ENCODE assay signal across 8 cellular contexts in genomic region chr17:65560628-65561371, GRCh38. TPM values are rescaled to one million over a fixed set of nuclear protein-coding genes. Genes with fewer than 3 reads are reported as not detected.
DNase-seq lines count a peak whose midpoint lies in the region; ATAC-seq and TF ChIP-seq lines count a peak whose summit lies in the region.

No MANE protein-coding gene starts in this region.

- no peak overlapping the region for H3K27ac Mint-ChIP-seq in WTC11

- H3K36me3 ChIP-seq in breast epithelium (no peaks in the 10 kb centered on the region), iPS-20b (ENCODE audit: insufficient read depth, low read depth, low read length) (peaks cover 21% of the 10 kb centered on the region), skeletal muscle satellite cell (ENCODE audit: insufficient read depth, low read length) (no peaks in the 10 kb centered on the region)

- TF ChIP-seq POLR2A in breast epithelium (IDR thresholded peaks at IDR 0.05), result no peak

- CTCF ChIA-PET in WTC11 (lab: Charles Lee), result no interaction called here

- in situ Hi-C loops in Caki2 (cut with HindIII; ENCODE audit: low pct_unique_long_range_greater_than_20kb, low sequenced_read_pairs), result no loop called here

- TF ChIP-seq CTCF in WTC11 (IDR thresholded peaks at IDR 0.05) (no peak), breast epithelium (IDR thresholded peaks at IDR 0.05) (no peak)

- H3K4me3 ChIP-seq in breast epithelium (peak overlapping the region in 1 of 3 donors; percentile 91), iPS-20b (ENCODE audit: low read length) (peak overlapping the region; percentile 92; the same call in 1 of the 2 replicates), skeletal muscle satellite cell (ENCODE audit: low read length) (peak overlapping the region; percentile 83)

- H3K27me3 Mint-ChIP-seq in WTC11 (ENCODE audit: low read depth), result peaks cover 18% of the 10 kb centered on the region

- intact Hi-C loops in breast epithelium (cut with DNase I; ENCODE audit: low total_unique reads), result no loop called here

- no peaks in the 10 kb centered on the region for H3K27me3 ChIP-seq in breast epithelium
- H3K27me3 ChIP-seq in iPS-20b (ENCODE audit: insufficient read depth, low read length), result peaks cover 23% of the 10 kb centered on the region; the same call in 1 of the 2 replicates
- H3K27me3 ChIP-seq in skeletal muscle satellite cell (ENCODE audit: control insufficient read depth, insufficient read depth, low read length), result no peaks in the 10 kb centered on the region

- DNase-seq in Caki2 (ENCODE audit: low read depth) (peak; percentile 50), HCEC 1CT (peak; percentile 77), NCI-H1694 (lab: John Stamatoyannopoulos, UW) (peak; percentile 40), WTC11 (ENCODE audit: low spot score) (peak; percentile 92), breast epithelium (ENCODE audit: low spot score in 2 of 2) (peak; percentile 83 to 88)

- H3K4me1 Mint-ChIP-seq in WTC11, result peaks cover 21% of the 10 kb centered on the region

- H3K4me1 ChIP-seq in breast epithelium (no peaks in the 10 kb centered on the region), iPS-20b (ENCODE audit: insufficient read depth, low read length) (peaks cover 29% of the 10 kb centered on the region), skeletal muscle satellite cell (ENCODE audit: control insufficient read depth, insufficient read depth, low read length) (peaks cover 9% of the 10 kb centered on the region)

- no peaks in the 10 kb centered on the region for H3K36me3 Mint-ChIP-seq in WTC11

- peak overlapping the region; percentile 50 for H3K4me3 Mint-ChIP-seq in WTC11

- H3K9ac ChIP-seq in iPS-20b (ENCODE audit: low read depth, low read length), result peak overlapping the region; percentile 69; the same call in 1 of the 2 replicates
- H3K9ac ChIP-seq in skeletal muscle satellite cell (ENCODE audit: low read depth, low read length), result peak overlapping the region; percentile 84

- H3K4me2 ChIP-seq in skeletal muscle satellite cell (ENCODE audit: low read length), result peak overlapping the region; percentile 98

- H3K9me3 ChIP-seq in breast epithelium (no peaks in the 10 kb centered on the region), iPS-20b (ENCODE audit: insufficient read depth, low read depth, low read length) (no peaks in the 10 kb centered on the region), skeletal muscle satellite cell (replicated peaks; ENCODE audit: low read length) (no peaks in the 10 kb centered on the region)

- POLR2A ChIA-PET in WTC11 (lab: Charles Lee), result interaction anchor here (0.6 kb wide), 1 partner anchor 11 kb away, joined by 7 read pairs; no protein-coding TSS in a partner anchor

- H3K27ac ChIP-seq in breast epithelium (peak overlapping the region; percentile 94 to 97), iPS-20b (ENCODE audit: low read length) (no peak overlapping the region)

- H3K9me3 Mint-ChIP-seq in WTC11, result no peaks in the 10 kb centered on the region

- peak; percentile 36 for ATAC-seq in WTC11
- ATAC-seq in GM18858 (IDR thresholded peaks at IDR 0.05; ENCODE audit: unreplicated experiment), result no peak

TF ChIP-seq in WTC11, 78 proteins besides CTCF, POLR2A, EP300 and RAD21:
- TF ChIP-seq TEAD4 (CRISPR knock-in tag; IDR thresholded peaks at IDR 0.05), result no peak
- 0 out of 2 replicates have a peak, but pooled peaks have one; percentile 7 for TF ChIP-seq GABPB1 (CRISPR knock-in tag; IDR thresholded peaks at IDR 0.05)
- no peak for TF ChIP-seq ATF2 (CRISPR knock-in tag; IDR thresholded peaks at IDR 0.05; ENCODE audit: borderline replicate concordance, low read depth)
- no peak for TF ChIP-seq JUN (CRISPR knock-in tag; IDR thresholded peaks at IDR 0.05)
- TF ChIP-seq STAT6 (CRISPR knock-in tag; conservative IDR thresholded peaks at IDR 0.05; ENCODE audit: low read depth), result no peak
- TF ChIP-seq ZNF423 (CRISPR knock-in tag; IDR thresholded peaks at IDR 0.05), result 0 out of 2 replicates have a peak, but pooled peaks have one; percentile 14

RNA-seq across cellular contexts. Expression of gene AXIN2, which starts 0.6 kb away (rescaled TPM):
- total RNA-seq in Caki2 (2014; rRNA removed; shearing (Covaris generic); ENCODE audit: low replicate concordance), result not detected in 2 replicates
- total RNA-seq in WTC11 (2021) (35.0 to 37.3 TPM (median 37.0 TPM) in 3 replicates), breast epithelium (10 to 100 TPM in 2 of 3 donors, 1 to 10 TPM in 1; 8.3 to 13.1 (median 10.5) TPM)
- total RNA-seq in skeletal muscle satellite cell (2012; rRNA removed), result 0.51 and 1.5 TPM in 2 replicates

Comparison
In these comparisons a context has a peak if more than half of its experiments do, and no peak if none do; other contexts are left out.
1. DNase-seq: peak in every context shown above with its lines; median percentile 92 in WTC11; 86 in breast epithelium; 77 in HCEC 1CT; 50 in Caki2; 40 in NCI-H1694.